In the genomic region with DNA sequence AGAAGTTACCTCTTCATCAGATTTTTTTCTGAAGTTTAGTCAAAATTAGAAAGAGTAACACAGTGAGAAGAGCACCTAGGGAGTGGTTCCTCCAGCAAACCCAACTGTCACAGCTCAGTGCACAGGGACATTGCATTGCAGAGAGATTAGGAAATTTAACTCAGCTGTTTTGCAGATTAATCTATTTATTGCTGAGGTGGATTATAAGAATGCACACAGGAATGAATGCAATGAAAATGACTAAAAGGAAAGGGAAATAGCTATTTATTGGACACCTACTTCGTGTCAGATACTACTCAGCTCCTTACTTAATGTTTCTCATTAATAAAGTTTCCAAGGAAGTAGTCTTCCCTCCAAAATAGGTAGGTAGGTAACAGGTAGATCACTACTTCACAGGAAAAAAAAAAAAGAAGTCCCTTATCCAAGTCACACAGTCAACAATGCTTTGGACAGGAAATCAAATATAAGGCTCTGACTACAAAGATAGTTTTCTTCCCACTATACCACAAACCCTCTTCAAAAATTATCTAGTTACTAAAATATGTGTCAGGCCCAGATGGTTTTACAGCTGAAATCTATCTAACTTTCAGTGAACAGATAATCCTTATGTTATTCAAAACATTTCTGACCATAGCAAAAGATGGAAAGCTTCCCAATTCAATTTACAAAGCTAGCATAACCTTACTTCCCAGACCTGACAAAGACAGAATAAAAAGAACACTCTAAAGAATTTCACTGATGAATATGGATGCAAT, we compare ENCODE assay signal across 27 cellular contexts.
A peak's percentile ranks its signal among the peaks of the same experiment; 100 is the strongest.
DNase-seq lines count a peak whose midpoint lies in the region; ATAC-seq, FAIRE-seq and TF ChIP-seq lines count a peak whose summit lies in the region.
"Had no signal": no experiment of that assay in that cellular context is flagged by ENCODE, and none has a peak within 500 bp of the region (broad histone marks: within the 10 kb centered on the region; RNA-seq: fewer than 3 reads in every experiment).

No MANE protein-coding gene starts in this region.

- TF ChIP-seq CTCF in chondrocyte (IDR thresholded peaks at IDR 0.05) = no peak
- no peak for TF ChIP-seq CTCF in heart left ventricle (IDR thresholded peaks at IDR 0.05)

- H3K36me3 Mint-ChIP-seq in chondrocyte (ENCODE audit: low read depth) = peaks cover 8% of the 10 kb centered on the region

- H3K27me3 ChIP-seq in heart left ventricle = no peaks in the 10 kb centered on the region
- H3K27me3 ChIP-seq: Peyer's patch had no signal

- H3K4me3 ChIP-seq in heart left ventricle = no peak overlapping the region
- H3K4me3 ChIP-seq: GM12878, lung, Peyer's patch had no signal

- H3K4me3 Mint-ChIP-seq in chondrocyte (ENCODE audit: unreplicated experiment) = no peak overlapping the region
- H3K4me3 Mint-ChIP-seq: activated CD4-positive, alpha-beta memory T cell treated with anti-CD3 and anti-CD28 coated beads, Interleukin-2, amount 10 ng/mL, durations not matched to agents 7 days and 5 days; CD4-positive, alpha-beta T cell; endodermal cell had no signal

- H3K9me3 ChIP-seq in heart left ventricle = peaks cover 0 to 17% (median 3%) of the 10 kb centered on the region in 12 donors
- H3K9me3 ChIP-seq: Peyer's patch had no signal

- no peak for ATAC-seq in heart left ventricle
- ATAC-seq: GM12878, right cardiac atrium had no signal

- H3K27me3 Mint-ChIP-seq in chondrocyte (ENCODE audit: low read depth) = no peaks in the 10 kb centered on the region
- H3K27me3 Mint-ChIP-seq: activated CD4-positive, alpha-beta memory T cell treated with anti-CD3 and anti-CD28 coated beads, Interleukin-2, amount 10 ng/mL, durations not matched to agents 7 days and 5 days; CD4-positive, alpha-beta T cell had no signal

- peak overlapping the region; percentile 63 for H3K27ac Mint-ChIP-seq in chondrocyte (ENCODE audit: unreplicated experiment)
- H3K27ac Mint-ChIP-seq: activated CD4-positive, alpha-beta memory T cell treated with anti-CD3 and anti-CD28 coated beads, Interleukin-2, amount 10 ng/mL, durations not matched to agents 7 days and 5 days; CD4-positive, alpha-beta T cell; endodermal cell had no signal

- no peaks in the 10 kb centered on the region for H3K36me3 ChIP-seq in heart left ventricle
- H3K36me3 ChIP-seq: Peyer's patch had no signal

- intact Hi-C loops in heart left ventricle (cut with DNase I) = no loop called here

- no peak overlapping the region for H3K27ac ChIP-seq in heart left ventricle
- H3K27ac ChIP-seq: Peyer's patch had no signal

- H3K9me3 Mint-ChIP-seq in chondrocyte (ENCODE audit: low read depth) = peaks cover 15% of the 10 kb centered on the region
- H3K9me3 Mint-ChIP-seq: endodermal cell had no signal

- DNase-seq in AG08395 (ENCODE audit: low spot score) (peak; percentile 10), LHCN-M2 (ENCODE audit: low read depth) (peak; percentile 70), chondrocyte (ENCODE audit: low spot score) (no peak), kidney tubule cell (ENCODE audit: low spot score) (peak; percentile 53), NCI-H2171 (lab: John Stamatoyannopoulos, UW) (no peak), GM12892 (ENCODE audit: insufficient read length) (no peak), heart left ventricle (no peak), occipital lobe (lab: John Stamatoyannopoulos, UW) (no peak)
- DNase-seq: ACHN; activated CD4-positive, alpha-beta memory T cell treated with anti-CD3 and anti-CD28 coated beads, Interleukin-2, amount 10 ng/mL, durations not matched to agents 7 days and 5 days; activated naive CD4-positive, alpha-beta T cell; anterior cingulate cortex; CD4-positive, alpha-beta T cell; DMS 273 treated with DMSO at 0.1 percent for 48 hours; endodermal cell; hypothalamus; islet precursor cell; KBM-7; NCI-H187; NCI-H446; Peyer's patch; right cardiac atrium; stimulated activated CD8-positive, alpha-beta memory T cell treated with anti-CD3 and anti-CD28 coated beads, Interleukin-4, amount 100 ng/mL, for 48 hours had no signal

- H3K4me1 ChIP-seq in heart left ventricle = peaks cover 0 to 26% (median 10%) of the 10 kb centered on the region in 12 donors
- H3K4me1 ChIP-seq: Peyer's patch had no signal

- 82 to 88% (median 83%) methylated on average over 1 of the region's 1 CpG for WGBS in heart left ventricle, 4 donors

- no peak for FAIRE-seq in GM12892 (lab: Jason Lieb, UNC)
- FAIRE-seq: G401.6, GM12878, urothelium cell line had no signal

- TF ChIP-seq POLR2A in GM12892 (IDR thresholded peaks at IDR 0.05; ENCODE audit: low read depth, low read length) (no peak), heart left ventricle (IDR thresholded peaks at IDR 0.05) (no peak)

- H3K4me1 Mint-ChIP-seq in chondrocyte (ENCODE audit: low read depth) = peaks cover 45% of the 10 kb centered on the region
- H3K4me1 Mint-ChIP-seq: activated CD4-positive, alpha-beta memory T cell treated with anti-CD3 and anti-CD28 coated beads, Interleukin-2, amount 10 ng/mL, durations not matched to agents 7 days and 5 days had no signal

Comparison
In these comparisons a context has a peak if more than half of its experiments do, and no peak if none do; other contexts are left out.
1. DNase-seq: peak in AG08395 (single experiment), LHCN-M2 (single experiment) and kidney tubule cell (single experiment); none in chondrocyte (single experiment), NCI-H2171 (single experiment), GM12892 (single experiment), heart left ventricle (0 of 5) and occipital lobe (single experiment).